8 cellular contexts compared by ENCODE assay signal in genomic region chr6:36118550-36119107, GRCh38. TPM values are rescaled to one million over a fixed set of nuclear protein-coding genes. Genes with fewer than 3 reads are reported as not detected.
A peak's percentile ranks its signal among the peaks of the same experiment; 100 is the strongest.
DNase-seq lines count a peak whose midpoint lies in the region; ATAC-seq and TF ChIP-seq lines count a peak whose summit lies in the region.

No MANE protein-coding gene starts in this region.

- POLR2A ChIA-PET in activated CD4-positive, alpha-beta memory T cell treated with anti-CD3 and anti-CD28 coated beads, Interleukin-2, amount 10 ng/mL, durations not matched to agents 7 days and 5 days (lab: Charles Lee) = interaction anchor here (0.7 to 6.4 kb wide), 12 partner anchors 8 to 91 kb away, joined by 3 to 148 read pairs (median 4); partner anchors contain the start of genes MAPK13 and MAPK14

- CTCF ChIA-PET in activated CD4-positive, alpha-beta memory T cell treated with anti-CD3 and anti-CD28 coated beads, Interleukin-2, amount 10 ng/mL, durations not matched to agents 7 days and 5 days (lab: Charles Lee) = interaction anchor here (0.6 to 2.0 kb wide), 3 partner anchors 13 to 93 kb away, joined by 3 to 7 read pairs (median 3); partner anchors contain the start of gene MAPK14

- intact Hi-C loops in Right ventricle myocardium superior (cut with DNase I) = no loop called here

- ATAC-seq in Right ventricle myocardium superior (ENCODE audit: poor library complexity) = peak; percentile 40

- H3K9me3 Mint-ChIP-seq in activated CD4-positive, alpha-beta memory T cell treated with anti-CD3 and anti-CD28 coated beads, Interleukin-2, amount 10 ng/mL, durations not matched to agents 7 days and 5 days = no peaks in the 10 kb centered on the region
- H3K9me3 Mint-ChIP-seq in nephron progenitor cell = no peaks in the 10 kb centered on the region

- DNase-seq in NCI-H510A (lab: John Stamatoyannopoulos, UW) = peak; percentile 51
- peak; percentile 87 for DNase-seq in activated CD4-positive, alpha-beta memory T cell treated with anti-CD3 and anti-CD28 coated beads, Interleukin-2, amount 10 ng/mL, durations not matched to agents 7 days and 5 days
- no peak for DNase-seq in Right ventricle myocardium superior
- peak; percentile 50 to 59 for DNase-seq in stimulated activated CD8-positive, alpha-beta memory T cell treated with anti-CD3 and anti-CD28 coated beads, Interleukin-15, amount 100 ng/mL, for 4 hours (ENCODE audit: low read depth in 2 of 2)
- DNase-seq in SHP77 (lab: John Stamatoyannopoulos, UW) = no peak
- DNase-seq in NCI-H2081 treated with DMSO at 0.1 percent for 48 hours (lab: John Stamatoyannopoulos, UW) = no peak
- no peak for DNase-seq in NCI-H1694 (lab: John Stamatoyannopoulos, UW)
- DNase-seq in nephron progenitor cell = no peak

- no peak for TF ChIP-seq CTCF in nephron progenitor cell (IDR thresholded peaks at IDR 0.05)

- H3K27me3 Mint-ChIP-seq in activated CD4-positive, alpha-beta memory T cell treated with anti-CD3 and anti-CD28 coated beads, Interleukin-2, amount 10 ng/mL, durations not matched to agents 7 days and 5 days = no peaks in the 10 kb centered on the region
- peaks cover 4% of the 10 kb centered on the region for H3K27me3 Mint-ChIP-seq in nephron progenitor cell (ENCODE audit: low read depth, poor library complexity)

- H3K27ac Mint-ChIP-seq in activated CD4-positive, alpha-beta memory T cell treated with anti-CD3 and anti-CD28 coated beads, Interleukin-2, amount 10 ng/mL, durations not matched to agents 7 days and 5 days = peak overlapping the region; percentile 100
- no peak overlapping the region for H3K27ac Mint-ChIP-seq in nephron progenitor cell

- peaks cover 46% of the 10 kb centered on the region for H3K36me3 Mint-ChIP-seq in activated CD4-positive, alpha-beta memory T cell treated with anti-CD3 and anti-CD28 coated beads, Interleukin-2, amount 10 ng/mL, durations not matched to agents 7 days and 5 days (ENCODE audit: low read depth)
- H3K36me3 Mint-ChIP-seq in nephron progenitor cell (ENCODE audit: low read depth) = peaks cover 6% of the 10 kb centered on the region

- peak overlapping the region; percentile 49 for H3K4me3 Mint-ChIP-seq in activated CD4-positive, alpha-beta memory T cell treated with anti-CD3 and anti-CD28 coated beads, Interleukin-2, amount 10 ng/mL, durations not matched to agents 7 days and 5 days
- no peak overlapping the region for H3K4me3 Mint-ChIP-seq in nephron progenitor cell

- H3K4me1 Mint-ChIP-seq in activated CD4-positive, alpha-beta memory T cell treated with anti-CD3 and anti-CD28 coated beads, Interleukin-2, amount 10 ng/mL, durations not matched to agents 7 days and 5 days = peaks cover 98% of the 10 kb centered on the region
- peaks cover 44% of the 10 kb centered on the region for H3K4me1 Mint-ChIP-seq in nephron progenitor cell

RNA-seq across cellular contexts. Expression of gene MAPK13, which starts 11.7 kb away (rescaled TPM):
- 10 to 100 TPM; 53.7 to 56.2 TPM for total RNA-seq in activated CD4-positive, alpha-beta memory T cell treated with anti-CD3 and anti-CD28 coated beads, Interleukin-2, amount 10 ng/mL, durations not matched to agents 7 days and 5 days
- total RNA-seq in Right ventricle myocardium superior = 0.32 TPM

Comparison
In these comparisons a context has a peak if more than half of its experiments do, and no peak if none do; other contexts are left out.
1. DNase-seq: peak in NCI-H510A (single experiment), activated CD4-positive, alpha-beta memory T cell treated with anti-CD3 and anti-CD28 coated beads, Interleukin-2, amount 10 ng/mL, durations not matched to agents 7 days and 5 days (single experiment) and stimulated activated CD8-positive, alpha-beta memory T cell treated with anti-CD3 and anti-CD28 coated beads, Interleukin-15, amount 100 ng/mL, for 4 hours (2 of 2); none in Right ventricle myocardium superior (single experiment), SHP77 (0 of 2), NCI-H2081 treated with DMSO at 0.1 percent for 48 hours (single experiment), NCI-H1694 (single experiment) and nephron progenitor cell (single experiment).
2. RNA of gene MAPK13, which starts 11.7 kb away (total RNA-seq): 53.7 to 56.2 TPM in activated CD4-positive, alpha-beta memory T cell treated with anti-CD3 and anti-CD28 coated beads, Interleukin-2, amount 10 ng/mL, durations not matched to agents 7 days and 5 days; 0.32 TPM in Right ventricle myocardium superior (single experiment); every median in the first group is over 10 times any median in the second.